8 cellular contexts compared by ENCODE assay signal in the genomic region with DNA sequence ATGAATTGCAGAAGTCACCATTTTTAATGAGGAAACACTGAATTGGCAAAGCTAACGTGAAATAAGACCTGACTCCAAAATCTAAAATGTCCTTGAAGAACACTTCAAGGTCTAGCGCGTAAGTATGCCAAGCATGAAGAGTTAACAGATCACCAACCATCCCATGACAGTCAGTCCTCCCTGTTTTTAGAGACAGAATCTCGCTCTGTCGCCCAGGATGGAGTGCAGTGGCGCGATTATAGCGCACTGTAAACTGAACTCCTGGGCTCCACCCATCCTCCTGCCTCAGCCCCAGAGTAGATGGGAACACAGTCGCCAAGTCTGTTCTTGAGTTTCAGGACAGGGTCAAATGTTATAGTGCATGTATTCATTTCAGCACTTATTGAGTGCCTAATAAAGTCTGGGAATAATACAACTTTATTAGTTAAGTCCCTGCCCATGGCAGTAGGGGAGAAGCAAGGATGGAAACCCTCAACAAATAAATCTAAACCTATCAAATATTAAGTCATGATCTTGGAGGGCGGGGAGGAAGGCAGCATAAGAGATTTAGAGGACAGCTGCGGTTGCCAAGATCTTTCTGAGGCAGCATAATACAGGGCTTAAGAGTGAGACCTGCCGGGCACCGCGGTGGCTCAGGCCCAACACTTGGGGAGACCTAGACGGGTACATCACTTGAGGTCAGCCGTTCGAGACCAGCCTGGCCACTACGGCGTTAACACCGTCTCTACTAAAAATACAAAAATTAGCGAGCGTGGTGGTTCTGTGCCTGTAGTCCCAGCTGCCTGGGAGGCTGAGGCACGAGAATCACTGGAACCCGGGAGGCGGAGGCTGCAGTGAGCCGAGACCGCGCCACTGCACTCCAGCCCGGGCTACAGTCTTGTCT. TPM values are rescaled to one million over a fixed set of nuclear protein-coding genes. Genes with fewer than 3 reads are reported as not detected.
DNase-seq lines count a peak whose midpoint lies in the region; ATAC-seq and TF ChIP-seq lines count a peak whose summit lies in the region.

No MANE protein-coding gene starts in this region.

- peak overlapping the region; percentile 96 for H3K27ac ChIP-seq in CD8-positive, alpha-beta memory T cell (ENCODE audit: low read depth, low read length)
- peak overlapping the region; percentile 84; the same call in 1 of the 2 replicates for H3K27ac ChIP-seq in MM.1S (ENCODE audit: low read length)
- H3K27ac ChIP-seq in naive thymus-derived CD4-positive, alpha-beta T cell (ENCODE audit: low read depth, low read length), result peak overlapping the region; percentile 89

- H3K27me3 ChIP-seq in CD8-positive, alpha-beta memory T cell (ENCODE audit: insufficient read depth, low read length, poor library complexity, severe bottlenecking), result no peaks in the 10 kb centered on the region
- H3K27me3 ChIP-seq in MM.1S (replicated peaks; ENCODE audit: insufficient read depth, low read length), result no peaks in the 10 kb centered on the region
- no peaks in the 10 kb centered on the region for H3K27me3 ChIP-seq in naive thymus-derived CD4-positive, alpha-beta T cell (ENCODE audit: control insufficient read depth in 2 of 2, insufficient read depth in 2 of 2, low read length in 2 of 2)

- H3K27me3 Mint-ChIP-seq in CD8-positive, alpha-beta memory T cell, result peaks cover 0 to 6% of the 10 kb centered on the region in 2 donors
- peaks cover 0 to 5% (median 0%) of the 10 kb centered on the region in 5 donors for H3K27me3 Mint-ChIP-seq in naive thymus-derived CD4-positive, alpha-beta T cell

- no peaks in the 10 kb centered on the region for H3K9me2 ChIP-seq in MM.1S (replicated peaks; ENCODE audit: insufficient read depth, low read length)

- DNase-seq in CD8-positive, alpha-beta memory T cell, result no peak
- DNase-seq in MM.1S (no peak), choroid plexus epithelial cell (ENCODE audit: low read depth) (no peak), NCI-H2107 (lab: John Stamatoyannopoulos, UW) (no peak), UCSD-AML1 (lab: John Stamatoyannopoulos, UW; ENCODE audit: unreplicated experiment) (no peak), NCI-H2196 (lab: John Stamatoyannopoulos, UW; ENCODE audit: unreplicated experiment) (no peak)
- DNase-seq in naive thymus-derived CD4-positive, alpha-beta T cell, result no peak

- TF ChIP-seq CTCF in MM.1S (IDR thresholded peaks at IDR 0.05; ENCODE audit: low read length) (no peak), choroid plexus epithelial cell (conservative IDR thresholded peaks at IDR 0.05; ENCODE audit: low read depth, low read length) (no peak)

- ATAC-seq in GM21390 (IDR thresholded peaks at IDR 0.05; ENCODE audit: unreplicated experiment), result peak; percentile 0
- ATAC-seq in naive thymus-derived CD4-positive, alpha-beta T cell, result no peak

- H3K9me3 ChIP-seq in CD8-positive, alpha-beta memory T cell (ENCODE audit: low read length), result no peaks in the 10 kb centered on the region
- no peaks in the 10 kb centered on the region for H3K9me3 ChIP-seq in MM.1S (replicated peaks; ENCODE audit: insufficient read depth, low read length)
- no peaks in the 10 kb centered on the region for H3K9me3 ChIP-seq in naive thymus-derived CD4-positive, alpha-beta T cell (ENCODE audit: control insufficient read depth in 2 of 3, low read length in 3 of 3)

- H3K9me3 Mint-ChIP-seq in CD8-positive, alpha-beta memory T cell, result no peaks in the 10 kb centered on the region
- H3K9me3 Mint-ChIP-seq in naive thymus-derived CD4-positive, alpha-beta T cell, result peaks cover 0 to 5% (median 0%) of the 10 kb centered on the region in 11 donors

- H3F3A ChIP-seq in MM.1S (ENCODE audit: insufficient read depth, low read length), result no peaks in the 10 kb centered on the region

- peaks cover 67% of the 10 kb centered on the region for H3K79me2 ChIP-seq in MM.1S (ENCODE audit: low read length)

- peak overlapping the region; percentile 73 to 100 (median 99) for H3K27ac Mint-ChIP-seq in CD8-positive, alpha-beta memory T cell
- peak overlapping the region; percentile 96 to 100 (median 99) for H3K27ac Mint-ChIP-seq in naive thymus-derived CD4-positive, alpha-beta T cell

- CTCF ChIA-PET in CD8-positive, alpha-beta memory T cell (lab: Charles Lee), result interaction anchor here (1.4 to 1.6 kb wide), 2 partner anchors 35 to 379 kb away, joined by 3 to 8 read pairs; no protein-coding TSS in a partner anchor
- CTCF ChIA-PET in naive thymus-derived CD4-positive, alpha-beta T cell (lab: Charles Lee), result no interaction called here

- POLR2A ChIA-PET in CD8-positive, alpha-beta memory T cell (lab: Charles Lee), result interaction anchor here (2.3 kb wide), 1 partner anchor 105 kb away, joined by 17 read pairs; the partner anchor contains the start of gene MARCHF6
- POLR2A ChIA-PET in naive thymus-derived CD4-positive, alpha-beta T cell (lab: Charles Lee), result interaction anchor here (1.1 to 3.1 kb wide), 2 partner anchors 105 to 106 kb away, joined by 4 to 25 read pairs; partner anchors contain the start of gene MARCHF6

- H3K4me3 Mint-ChIP-seq in CD8-positive, alpha-beta memory T cell, result peak overlapping the region; percentile 88 to 99 (median 95)
- H3K4me3 Mint-ChIP-seq in naive thymus-derived CD4-positive, alpha-beta T cell, result peak overlapping the region; percentile 83 to 99 (median 95)

- H3K36me3 Mint-ChIP-seq in CD8-positive, alpha-beta memory T cell, result peaks cover 0 to 13% (median 6%) of the 10 kb centered on the region in 3 donors
- peaks cover 0 to 11% (median 5%) of the 10 kb centered on the region in 5 donors for H3K36me3 Mint-ChIP-seq in naive thymus-derived CD4-positive, alpha-beta T cell

- intact Hi-C loops in naive thymus-derived CD4-positive, alpha-beta T cell (cut with micrococcal nuclease), result no loop called here

- peaks cover 30 to 55% (median 55%) of the 10 kb centered on the region in 3 donors for H3K4me1 Mint-ChIP-seq in CD8-positive, alpha-beta memory T cell
- peaks cover 39 to 51% (median 42%) of the 10 kb centered on the region in 7 donors for H3K4me1 Mint-ChIP-seq in naive thymus-derived CD4-positive, alpha-beta T cell

- peak overlapping the region; percentile 50 for H3K4me2 ChIP-seq in MM.1S (ENCODE audit: low read depth, low read length)

- H3K4me3 ChIP-seq in CD8-positive, alpha-beta memory T cell (ENCODE audit: low read length), result peak overlapping the region; percentile 100
- H3K4me3 ChIP-seq in MM.1S (ENCODE audit: low read length) (peak overlapping the region; percentile 95), choroid plexus epithelial cell (ENCODE audit: low read depth, low read length) (peak overlapping the region; percentile 98)
- peak overlapping the region; percentile 97 for H3K4me3 ChIP-seq in naive thymus-derived CD4-positive, alpha-beta T cell (ENCODE audit: low read length)

- H3K4me1 ChIP-seq in CD8-positive, alpha-beta memory T cell (ENCODE audit: insufficient read depth, low read length), result peaks cover 30% of the 10 kb centered on the region
- peaks cover 13% of the 10 kb centered on the region for H3K4me1 ChIP-seq in MM.1S (ENCODE audit: low read length)
- H3K4me1 ChIP-seq in naive thymus-derived CD4-positive, alpha-beta T cell (ENCODE audit: control insufficient read depth in 2 of 2, insufficient read depth in 2 of 2, low read length in 2 of 2), result peaks cover 12 to 30% of the 10 kb centered on the region in 2 donors

- peaks cover 10% of the 10 kb centered on the region for H4K20me1 ChIP-seq in MM.1S (ENCODE audit: insufficient read depth, low read length)

- peak overlapping the region; percentile 66 for H2AFZ ChIP-seq in MM.1S (ENCODE audit: low read length)

- H3K36me3 ChIP-seq in CD8-positive, alpha-beta memory T cell (ENCODE audit: insufficient read depth, low read length), result no peaks in the 10 kb centered on the region
- peaks cover 6% of the 10 kb centered on the region; the same call in 1 of the 2 replicates for H3K36me3 ChIP-seq in MM.1S (replicated peaks; ENCODE audit: insufficient read depth, low read length)
- peaks cover 0 to 13% (median 0%) of the 10 kb centered on the region in 3 experiments for H3K36me3 ChIP-seq in naive thymus-derived CD4-positive, alpha-beta T cell (ENCODE audit: control insufficient read depth in 2 of 3, insufficient read depth in 3 of 3, low read length in 3 of 3)

- peak overlapping the region; percentile 93 for H3K9ac ChIP-seq in MM.1S (ENCODE audit: low read length)

RNA-seq across cellular contexts. Expression of gene ATPSCKMT, which starts 1.1 kb away (rescaled TPM):
- 10 to 100 TPM; 30.6 to 32.5 TPM for total RNA-seq in CD8-positive, alpha-beta memory T cell
- 7.0 TPM for polyA plus RNA-seq in CD8-positive, alpha-beta memory T cell
- total RNA-seq in naive thymus-derived CD4-positive, alpha-beta T cell, result 10 to 100 TPM in 4 of 5 experiments, 1 to 10 TPM in 1; 9.1 to 20.0 (median 16.9) TPM
- 10 to 100 TPM in 1 of 2 donors, 1 to 10 TPM in 1; 7.4 to 12.3 TPM for polyA plus RNA-seq in naive thymus-derived CD4-positive, alpha-beta T cell

RNA-seq across cellular contexts. Expression of gene CCT5, which starts 1.5 kb away (rescaled TPM):
- total RNA-seq in CD8-positive, alpha-beta memory T cell, result 100 to 1,000 TPM; 532 to 537 TPM
- polyA plus RNA-seq in CD8-positive, alpha-beta memory T cell, result 228 TPM
- 100 to 1,000 TPM in 1 of 5 experiments, 10 to 100 TPM in 4; 58.0 to 265 (median 81.9) TPM for total RNA-seq in naive thymus-derived CD4-positive, alpha-beta T cell
- polyA plus RNA-seq in naive thymus-derived CD4-positive, alpha-beta T cell, result 100 to 1,000 TPM; 166 to 199 TPM

RNA-seq across cellular contexts. Expression of gene CMBL, which starts 59.1 kb away (rescaled TPM):
- total RNA-seq in CD8-positive, alpha-beta memory T cell, result 1 to 10 TPM; 3.7 to 3.8 TPM
- 0.97 TPM for polyA plus RNA-seq in CD8-positive, alpha-beta memory T cell
- total RNA-seq in naive thymus-derived CD4-positive, alpha-beta T cell, result 1 to 10 TPM in 3 of 5 experiments, under 1 TPM in 2; 0.21 to 1.8 (median 1.3) TPM
- under 1 TPM; 0.63 to 0.83 TPM for polyA plus RNA-seq in naive thymus-derived CD4-positive, alpha-beta T cell
